Comparison of ENCODE assay signal across 1 cellular context in genomic region chr17:49821916-49822315, GRCh38.
TF ChIP-seq lines count a peak whose summit lies in the region.

No MANE protein-coding gene starts in this region.

TF ChIP-seq in GM23338, 12 proteins besides CTCF, POLR2A, EP300 and RAD21 (continued from another document):
- TF ChIP-seq REST (IDR thresholded peaks at IDR 0.05; ENCODE audit: unreplicated experiment) (no peak), NANOG (IDR thresholded peaks at IDR 0.05; ENCODE audit: borderline replicate concordance) (no peak), EZH2phosphoT487 (IDR thresholded peaks at IDR 0.05; ENCODE audit: unreplicated experiment) (no peak), STAT1 (IDR thresholded peaks at IDR 0.05; ENCODE audit: unreplicated experiment) (no peak), JUNB (IDR thresholded peaks at IDR 0.05; ENCODE audit: unreplicated experiment) (no peak), ZNF331 (CRISPR knock-in tag; IDR thresholded peaks at IDR 0.05; ENCODE audit: low read depth) (no peak), EZH2 (IDR thresholded peaks at IDR 0.05; ENCODE audit: low read depth, unreplicated experiment) (no peak), POLR2AphosphoS5 (IDR thresholded peaks at IDR 0.05; ENCODE audit: low read depth) (no peak), ZNF114 (CRISPR knock-in tag; IDR thresholded peaks at IDR 0.05) (no peak), CREB1 (CRISPR knock-in tag; IDR thresholded peaks at IDR 0.05; ENCODE audit: low read depth) (no peak)
- TF ChIP-seq, protein P1, sequence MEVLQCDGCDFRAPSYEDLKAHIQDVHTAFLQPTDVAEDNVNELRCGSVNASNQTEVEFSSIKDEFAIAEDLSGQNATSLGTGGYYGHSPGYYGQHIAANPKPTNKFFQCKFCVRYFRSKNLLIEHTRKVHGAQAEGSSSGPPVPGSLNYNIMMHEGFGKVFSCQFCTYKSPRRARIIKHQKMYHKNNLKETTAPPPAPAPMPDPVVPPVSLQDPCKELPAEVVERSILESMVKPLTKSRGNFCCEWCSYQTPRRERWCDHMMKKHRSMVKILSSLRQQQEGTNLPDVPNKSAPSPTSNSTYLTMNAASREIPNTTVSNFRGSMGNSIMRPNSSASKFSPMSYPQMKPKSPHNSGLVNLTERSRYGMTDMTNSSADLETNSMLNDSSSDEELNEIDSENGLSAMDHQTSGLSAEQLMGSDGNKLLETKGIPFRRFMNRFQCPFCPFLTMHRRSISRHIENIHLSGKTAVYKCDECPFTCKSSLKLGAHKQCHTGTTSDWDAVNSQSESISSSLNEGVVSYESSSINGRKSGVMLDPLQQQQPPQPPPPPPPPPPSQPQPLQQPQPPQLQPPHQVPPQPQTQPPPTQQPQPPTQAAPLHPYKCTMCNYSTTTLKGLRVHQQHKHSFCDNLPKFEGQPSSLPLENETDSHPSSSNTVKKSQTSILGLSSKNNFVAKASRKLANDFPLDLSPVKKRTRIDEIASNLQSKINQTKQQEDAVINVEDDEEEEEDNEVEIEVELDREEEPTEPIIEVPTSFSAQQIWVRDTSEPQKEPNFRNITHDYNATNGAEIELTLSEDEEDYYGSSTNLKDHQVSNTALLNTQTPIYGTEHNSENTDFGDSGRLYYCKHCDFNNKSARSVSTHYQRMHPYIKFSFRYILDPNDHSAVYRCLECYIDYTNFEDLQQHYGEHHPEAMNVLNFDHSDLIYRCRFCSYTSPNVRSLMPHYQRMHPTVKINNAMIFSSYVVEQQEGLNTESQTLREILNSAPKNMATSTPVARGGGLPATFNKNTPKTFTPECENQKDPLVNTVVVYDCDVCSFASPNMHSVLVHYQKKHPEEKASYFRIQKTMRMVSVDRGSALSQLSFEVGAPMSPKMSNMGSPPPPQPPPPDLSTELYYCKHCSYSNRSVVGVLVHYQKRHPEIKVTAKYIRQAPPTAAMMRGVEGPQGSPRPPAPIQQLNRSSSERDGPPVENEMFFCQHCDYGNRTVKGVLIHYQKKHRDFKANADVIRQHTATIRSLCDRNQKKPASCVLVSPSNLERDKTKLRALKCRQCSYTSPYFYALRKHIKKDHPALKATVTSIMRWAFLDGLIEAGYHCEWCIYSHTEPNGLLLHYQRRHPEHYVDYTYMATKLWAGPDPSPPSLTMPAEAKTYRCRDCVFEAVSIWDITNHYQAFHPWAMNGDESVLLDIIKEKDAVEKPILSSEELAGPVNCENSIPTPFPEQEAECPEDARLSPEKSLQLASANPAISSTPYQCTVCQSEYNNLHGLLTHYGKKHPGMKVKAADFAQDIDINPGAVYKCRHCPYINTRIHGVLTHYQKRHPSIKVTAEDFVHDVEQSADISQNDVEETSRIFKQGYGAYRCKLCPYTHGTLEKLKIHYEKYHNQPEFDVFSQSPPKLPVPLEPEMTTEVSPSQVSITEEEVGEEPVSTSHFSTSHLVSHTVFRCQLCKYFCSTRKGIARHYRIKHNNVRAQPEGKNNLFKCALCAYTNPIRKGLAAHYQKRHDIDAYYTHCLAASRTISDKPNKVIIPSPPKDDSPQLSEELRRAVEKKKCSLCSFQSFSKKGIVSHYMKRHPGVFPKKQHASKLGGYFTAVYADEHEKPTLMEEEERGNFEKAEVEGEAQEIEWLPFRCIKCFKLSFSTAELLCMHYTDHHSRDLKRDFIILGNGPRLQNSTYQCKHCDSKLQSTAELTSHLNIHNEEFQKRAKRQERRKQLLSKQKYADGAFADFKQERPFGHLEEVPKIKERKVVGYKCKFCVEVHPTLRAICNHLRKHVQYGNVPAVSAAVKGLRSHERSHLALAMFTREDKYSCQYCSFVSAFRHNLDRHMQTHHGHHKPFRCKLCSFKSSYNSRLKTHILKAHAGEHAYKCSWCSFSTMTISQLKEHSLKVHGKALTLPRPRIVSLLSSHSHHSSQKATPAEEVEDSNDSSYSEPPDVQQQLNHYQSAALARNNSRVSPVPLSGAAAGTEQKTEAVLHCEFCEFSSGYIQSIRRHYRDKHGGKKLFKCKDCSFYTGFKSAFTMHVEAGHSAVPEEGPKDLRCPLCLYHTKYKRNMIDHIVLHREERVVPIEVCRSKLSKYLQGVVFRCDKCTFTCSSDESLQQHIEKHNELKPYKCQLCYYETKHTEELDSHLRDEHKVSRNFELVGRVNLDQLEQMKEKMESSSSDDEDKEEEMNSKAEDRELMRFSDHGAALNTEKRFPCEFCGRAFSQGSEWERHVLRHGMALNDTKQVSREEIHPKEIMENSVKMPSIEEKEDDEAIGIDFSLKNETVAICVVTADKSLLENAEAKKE (CRISPR knock-in tag; IDR thresholded peaks at IDR 0.05) = no peak
